ENCODE assay signal across 8 cellular contexts in the genomic region with DNA sequence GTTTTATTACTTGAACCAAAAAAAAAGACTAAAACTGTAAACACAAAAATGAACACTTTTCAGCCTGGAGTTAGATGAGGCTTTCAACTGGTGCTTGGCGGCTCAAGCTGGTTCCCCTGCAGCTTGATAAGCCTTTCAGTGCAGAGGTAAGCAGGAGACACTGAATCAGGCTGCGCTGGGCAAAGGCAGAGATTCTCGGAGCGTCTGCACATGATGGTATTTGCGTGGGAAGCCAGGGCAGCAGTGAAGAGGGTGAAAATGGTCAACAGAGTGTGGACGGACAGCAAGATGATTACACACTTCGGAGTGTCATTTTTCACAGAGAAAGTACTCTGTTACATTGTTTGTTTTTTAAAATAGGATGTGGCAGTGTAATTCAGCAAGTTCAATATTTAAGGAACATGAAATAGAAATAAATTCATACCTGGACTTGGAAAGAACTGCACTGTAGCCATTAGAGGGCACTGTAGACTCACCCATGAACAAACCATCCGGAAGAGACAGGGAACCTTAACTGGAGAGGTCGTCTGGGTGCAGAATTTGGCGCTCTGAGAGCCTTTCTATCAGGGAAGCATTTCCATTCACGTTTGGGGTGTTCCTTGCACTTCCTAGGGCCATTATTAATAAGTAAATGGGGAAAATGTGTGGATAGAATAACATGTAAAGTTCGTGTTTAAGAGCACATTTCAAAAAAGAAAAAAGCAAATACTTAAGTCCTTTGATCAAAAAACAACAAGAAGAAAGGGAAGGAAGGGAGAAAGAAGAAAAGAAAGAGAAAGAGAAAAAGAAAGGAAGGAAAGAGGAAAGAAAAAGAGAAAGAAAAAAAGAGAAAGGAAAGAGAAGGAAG.
DNase-seq lines count a peak whose midpoint lies in the region; ATAC-seq and TF ChIP-seq lines count a peak whose summit lies in the region.

No MANE protein-coding gene starts in this region.

- H3K36me3 Mint-ChIP-seq in activated T-cell treated with anti-CD3 and anti-CD28 coated beads, Interleukin-2, amount 50 U/mL, for 4 hours (ENCODE audit: insufficient read depth): peaks cover 8% of the 10 kb centered on the region
- H3K36me3 Mint-ChIP-seq in activated T-cell treated with anti-CD3 and anti-CD28 coated beads, Interleukin-2, amount 50 U/mL, for 24 hours (ENCODE audit: low read depth): peaks cover 37% of the 10 kb centered on the region
- peaks cover 8% of the 10 kb centered on the region for H3K36me3 Mint-ChIP-seq in T-helper 1 cell treated with Interleukin-12 subunit alpha and Interleukin-12 subunit beta and Interleukin-4 antibody, amounts not matched to agents 30 μg/mL and 1 μg/mL, for 36 hours (ENCODE audit: low read depth)

- ATAC-seq in activated T-cell treated with anti-CD3 and anti-CD28 coated beads, Interleukin-2, amount 50 U/mL, for 4 hours: peak in 1 of 2 donors; percentile 49
- ATAC-seq in mucosa of descending colon (peak; percentile 52), HG02840 (IDR thresholded peaks at IDR 0.05; ENCODE audit: low FRiP score, unreplicated experiment) (no peak)

- no peaks in the 10 kb centered on the region for H3K27me3 ChIP-seq in endocrine pancreas (ENCODE audit: control insufficient read depth, insufficient read depth, low read length)

- intact Hi-C loops in mucosa of descending colon (cut with DNase I, micrococcal nuclease): loop anchor here in 1 of 2 donors (10.0 kb wide), 2 partner anchors 1082 to 1252 kb away; no protein-coding TSS in a partner anchor

- H3K27ac Mint-ChIP-seq in activated T-cell treated with anti-CD3 and anti-CD28 coated beads, Interleukin-2, amount 50 U/mL, for 24 hours: no peak overlapping the region
- no peak overlapping the region for H3K27ac Mint-ChIP-seq in T-helper 1 cell treated with Interleukin-12 subunit alpha and Interleukin-12 subunit beta and Interleukin-4 antibody, amounts not matched to agents 30 μg/mL and 1 μg/mL, for 36 hours

- peaks cover 19% of the 10 kb centered on the region for H3K4me1 Mint-ChIP-seq in activated T-cell treated with anti-CD3 and anti-CD28 coated beads, Interleukin-2, amount 50 U/mL, for 4 hours (ENCODE audit: low read depth)
- peaks cover 20% of the 10 kb centered on the region for H3K4me1 Mint-ChIP-seq in activated T-cell treated with anti-CD3 and anti-CD28 coated beads, Interleukin-2, amount 50 U/mL, for 24 hours (ENCODE audit: low read depth)
- H3K4me1 Mint-ChIP-seq in T-helper 1 cell treated with Interleukin-12 subunit alpha and Interleukin-12 subunit beta and Interleukin-4 antibody, amounts not matched to agents 30 μg/mL and 1 μg/mL, for 36 hours (ENCODE audit: low read depth): peaks cover 18% of the 10 kb centered on the region

- H3K36me3 ChIP-seq in endocrine pancreas (ENCODE audit: control insufficient read depth, insufficient read depth, low read length): peaks cover 3% of the 10 kb centered on the region
- H3K36me3 ChIP-seq in mucosa of descending colon (ENCODE audit: low read depth): no peaks in the 10 kb centered on the region

- H3K4me3 ChIP-seq in HFF-Myc (replicated peaks; ENCODE audit: low read depth, low read length) (no peak overlapping the region), endocrine pancreas (ENCODE audit: control insufficient read depth, insufficient read depth, low read length) (peak overlapping the region; percentile 22), mucosa of descending colon (no peak overlapping the region)

- H3K4me1 ChIP-seq in endocrine pancreas (ENCODE audit: control insufficient read depth, insufficient read depth, low read length): no peaks in the 10 kb centered on the region
- peaks cover 11% of the 10 kb centered on the region for H3K4me1 ChIP-seq in mucosa of descending colon (ENCODE audit: low read depth)

- H3K4me3 Mint-ChIP-seq in activated T-cell treated with anti-CD3 and anti-CD28 coated beads, Interleukin-2, amount 50 U/mL, for 4 hours: peak overlapping the region; percentile 49
- H3K4me3 Mint-ChIP-seq in activated T-cell treated with anti-CD3 and anti-CD28 coated beads, Interleukin-2, amount 50 U/mL, for 24 hours: no peak overlapping the region
- H3K4me3 Mint-ChIP-seq in T-helper 1 cell treated with Interleukin-12 subunit alpha and Interleukin-12 subunit beta and Interleukin-4 antibody, amounts not matched to agents 30 μg/mL and 1 μg/mL, for 36 hours: peak overlapping the region; percentile 64

- no peaks in the 10 kb centered on the region for H3K9me3 Mint-ChIP-seq in activated T-cell treated with anti-CD3 and anti-CD28 coated beads, Interleukin-2, amount 50 U/mL, for 4 hours
- H3K9me3 Mint-ChIP-seq in activated T-cell treated with anti-CD3 and anti-CD28 coated beads, Interleukin-2, amount 50 U/mL, for 24 hours: no peaks in the 10 kb centered on the region
- H3K9me3 Mint-ChIP-seq in T-helper 1 cell treated with Interleukin-12 subunit alpha and Interleukin-12 subunit beta and Interleukin-4 antibody, amounts not matched to agents 30 μg/mL and 1 μg/mL, for 36 hours: no peaks in the 10 kb centered on the region

- H3K9me3 ChIP-seq in endocrine pancreas (ENCODE audit: control insufficient read depth, low read length) (no peaks in the 10 kb centered on the region), mucosa of descending colon (no peaks in the 10 kb centered on the region)

- H3K27me3 Mint-ChIP-seq in activated T-cell treated with anti-CD3 and anti-CD28 coated beads, Interleukin-2, amount 50 U/mL, for 4 hours (ENCODE audit: low read depth): peaks cover 1% of the 10 kb centered on the region
- peaks cover 17% of the 10 kb centered on the region for H3K27me3 Mint-ChIP-seq in activated T-cell treated with anti-CD3 and anti-CD28 coated beads, Interleukin-2, amount 50 U/mL, for 24 hours
- H3K27me3 Mint-ChIP-seq in T-helper 1 cell treated with Interleukin-12 subunit alpha and Interleukin-12 subunit beta and Interleukin-4 antibody, amounts not matched to agents 30 μg/mL and 1 μg/mL, for 36 hours (ENCODE audit: low read depth): peaks cover 16% of the 10 kb centered on the region

- peak; percentile 62 for TF ChIP-seq CTCF in HFF-Myc (IDR thresholded peaks at IDR 0.05; ENCODE audit: low read depth, low read length, missing control alignments)
- TF ChIP-seq CTCF in mucosa of descending colon (IDR thresholded peaks at IDR 0.05): peak; percentile 23

- no peak for DNase-seq in activated T-cell treated with anti-CD3 and anti-CD28 coated beads, Interleukin-2, amount 50 U/mL, for 4 hours
- DNase-seq in activated T-cell treated with anti-CD3 and anti-CD28 coated beads, Interleukin-2, amount 50 U/mL, for 24 hours: no peak
- DNase-seq in HFF-Myc (ENCODE audit: extremely low read depth, low read depth): peak; percentile 29
- peak; percentile 73 for DNase-seq in NCI-H1694 treated with DMSO at 0.1 percent for 48 hours (lab: John Stamatoyannopoulos, UW)
- DNase-seq in mucosa of descending colon: peak in 1 of 3 donors; percentile 37

- H3K9ac ChIP-seq in endocrine pancreas (ENCODE audit: control insufficient read depth, insufficient read depth, low read length): no peak overlapping the region

Comparison
In these comparisons a context has a peak if more than half of its experiments do, and no peak if none do; other contexts are left out.
1. DNase-seq: peak in HFF-Myc (single experiment) and NCI-H1694 treated with DMSO at 0.1 percent for 48 hours (single experiment); none in activated T-cell treated with anti-CD3 and anti-CD28 coated beads, Interleukin-2, amount 50 U/mL, for 4 hours (single experiment) and activated T-cell treated with anti-CD3 and anti-CD28 coated beads, Interleukin-2, amount 50 U/mL, for 24 hours (single experiment).